Comparison of ENCODE assay signal across 11 cellular contexts in the genomic region with DNA sequence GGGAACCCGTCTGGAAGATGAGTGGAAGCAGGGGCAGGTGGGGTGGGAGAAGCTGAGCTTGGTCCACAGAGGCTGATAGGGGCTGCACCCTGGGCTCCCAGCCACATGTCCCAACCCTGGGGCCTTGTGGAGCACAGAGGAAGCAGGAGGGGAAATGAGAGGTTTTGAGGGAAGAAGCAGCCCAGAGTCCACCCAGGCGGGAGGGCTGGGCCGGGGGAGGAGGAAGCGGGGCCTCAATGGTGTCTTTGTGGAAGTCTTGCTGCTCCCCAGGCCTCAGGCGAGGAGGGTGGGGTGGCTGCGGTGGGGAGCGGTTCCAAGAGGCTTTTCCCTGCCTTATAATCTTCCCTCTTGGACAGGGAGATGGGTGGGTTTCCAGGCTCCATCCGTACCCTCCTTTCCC. TPM values are rescaled to one million over a fixed set of nuclear protein-coding genes. Genes with fewer than 3 reads are reported as not detected.
DNase-seq lines count a peak whose midpoint lies in the region; ATAC-seq, FAIRE-seq and TF ChIP-seq lines count a peak whose summit lies in the region.
"Not testable (repeated sequence)": the region's sequence is repeated elsewhere in the genome, so short reads cannot be mapped to it uniquely, and the experiment has no call there.
"Had no signal": no experiment of that assay in that cellular context is flagged by ENCODE, and none has a peak within 500 bp of the region (broad histone marks: within the 10 kb centered on the region; RNA-seq: fewer than 3 reads in every experiment).

No MANE protein-coding gene starts in this region.

- H4K20me1 ChIP-seq in GM12878 (ENCODE audit: control insufficient read depth, insufficient read depth): not testable (repeated sequence)

- POLR2A ChIA-PET in GM12878 (lab: Charles Lee): interaction anchor here (0.8 kb wide), 1 partner anchor 357 kb away, joined by 3 read pairs; no protein-coding TSS in a partner anchor

- H3K4me1 ChIP-seq in Peyer's patch (peaks cover 0 to 37% (median 6%) of the 10 kb centered on the region in 4 donors), GM12878 (ENCODE audit: control insufficient read depth, insufficient read depth, low read length) (peaks cover 34% of the 10 kb centered on the region), foreskin keratinocyte (peaks cover 31% of the 10 kb centered on the region), neuronal stem cell (ENCODE audit: control insufficient read depth in 2 of 2, insufficient read depth in 1 of 2, low read depth in 1 of 2, low read length in 2 of 2) (peaks cover 8 to 15% of the 10 kb centered on the region in 2 donors), stomach (peaks cover 30 to 85% (median 56%) of the 10 kb centered on the region in 4 donors)

- not testable (repeated sequence) for TF ChIP-seq CTCF in HFFc6 (IDR thresholded peaks at IDR 0.05); Peyer's patch (IDR thresholded peaks at IDR 0.05); GM12878 (IDR thresholded peaks at IDR 0.05 in 2 of 3, conservative IDR thresholded peaks at IDR 0.05 in 1 of 3; ENCODE audit: control insufficient read depth in 2 of 3, extremely low read depth in 1 of 3, insufficient read depth in 1 of 3, low read depth in 3 of 3, low read length in 3 of 3); foreskin keratinocyte (conservative IDR thresholded peaks at IDR 0.05); stomach (IDR thresholded peaks at IDR 0.05)

- H3K23ac ChIP-seq in neuronal stem cell (ENCODE audit: low read depth, low read length, poor library complexity): not testable (repeated sequence)

- not testable (repeated sequence) for H2BK15ac ChIP-seq in neuronal stem cell (ENCODE audit: low read length)

- H3K27me3 Mint-ChIP-seq in HFFc6 (ENCODE audit: insufficient read depth): not testable (repeated sequence)

- H2AFZ ChIP-seq in GM12878 (ENCODE audit: control insufficient read depth, low read depth, low read length); neuronal stem cell (ENCODE audit: low read length): not testable (repeated sequence)

- not testable (repeated sequence) for H3K9me3 Mint-ChIP-seq in HFFc6

- not testable (repeated sequence) for H3K14ac ChIP-seq in neuronal stem cell (ENCODE audit: low read length)

- not testable (repeated sequence) for ATAC-seq in GM12878, foreskin keratinocyte
- ATAC-seq in left lobe of liver: peak; percentile 38

- SMC1A ChIA-PET in GM12878 (lab: Charles Lee; ENCODE audit: uncharacterized antibody, unreplicated experiment): not testable (repeated sequence)

- 34% methylated on average over 6 of the region's 8 CpGs for WGBS in GM12878 (ENCODE audit: insufficient coverage, insufficient replicate concordance, low lambda C conversion rate, missing lambda C conversion rate)
- no CpG with 5 or more reads among the region's 8 CpGs for WGBS in neuronal stem cell (ENCODE audit: extremely low coverage in 2 of 2, insufficient read length in 2 of 2, insufficient replicate concordance in 1 of 2), 2 donors
- WGBS in stomach, 5 donors: 63 to 74% (median 68%) methylated on average over 7 to 8 of the region's 8 CpGs

- BruUV-seq in GM12878 (replicated peaks; lab: Mats Ljungman, UMichigan): not testable (repeated sequence)

- intact Hi-C loops in GM12878 (cut with micrococcal nuclease; ENCODE audit: unreplicated experiment); stomach (cut with DNase I; ENCODE audit: low total_unique reads): not testable (repeated sequence)

- RAD21 ChIA-PET in GM12878 (lab: Charles Lee; ENCODE audit: unreplicated experiment): interaction anchor here (0.6 kb wide), 1 partner anchor 67 kb away, joined by 4 read pairs; no protein-coding TSS in a partner anchor

- TF ChIP-seq POLR2A in Peyer's patch (IDR thresholded peaks at IDR 0.05); GM12878 (IDR thresholded peaks at IDR 0.05; ENCODE audit: low read depth, low read length); stomach (IDR thresholded peaks at IDR 0.05): not testable (repeated sequence)

- H2BK120ac ChIP-seq in neuronal stem cell (ENCODE audit: low read depth, low read length): not testable (repeated sequence)

- not testable (repeated sequence) for H3K79me2 ChIP-seq in GM12878 (ENCODE audit: control insufficient read depth, insufficient read depth, low read length)

- not testable (repeated sequence) for H3K4me3 ChIP-seq in Peyer's patch; GM12878; neuronal stem cell (ENCODE audit: low read length in 2 of 2); stomach

- not testable (repeated sequence) for TF ChIP-seq RAD21 in GM12878 (IDR thresholded peaks at IDR 0.05; ENCODE audit: insufficient read depth, low read depth, low read length)

- H3K27ac Mint-ChIP-seq in HFFc6: peak overlapping the region; percentile 67; the same call in 1 of the 2 replicates

- not testable (repeated sequence) for H4K91ac ChIP-seq in neuronal stem cell (ENCODE audit: low read depth, low read length, poor library complexity)

- H3K18ac ChIP-seq in neuronal stem cell (ENCODE audit: low read length): not testable (repeated sequence)

- not testable (repeated sequence) for TF ChIP-seq EP300 in GM12878 (IDR thresholded peaks at IDR 0.05; ENCODE audit: borderline replicate concordance in 1 of 2, control insufficient read depth in 1 of 2, low read depth in 2 of 2, low read length in 2 of 2); stomach (IDR thresholded peaks at IDR 0.05)

- not testable (repeated sequence) for FAIRE-seq in GM12878 (lab: Jason Lieb, UNC)

- peak overlapping the region; percentile 43 for H4K8ac ChIP-seq in neuronal stem cell (ENCODE audit: low read depth, low read length)

- in situ Hi-C loops in GM12878 (cut with MboI): not testable (repeated sequence)

- not testable (repeated sequence) for H3K4ac ChIP-seq in neuronal stem cell (ENCODE audit: low read length)

- H3K27me3 ChIP-seq in Peyer's patch; GM12878 (replicated peaks in 1 of 2; ENCODE audit: control insufficient read depth in 2 of 2, insufficient read depth in 2 of 2, low read length in 1 of 2); foreskin keratinocyte; stomach: not testable (repeated sequence)
- H3K27me3 ChIP-seq in neuronal stem cell (ENCODE audit: control insufficient read depth in 3 of 3, insufficient read depth in 3 of 3, low read depth in 1 of 3, low read length in 3 of 3): peaks cover 0 to 18% (median 0%) of the 10 kb centered on the region in 3 experiments

- H2AK5ac ChIP-seq in neuronal stem cell (ENCODE audit: low read depth, low read length): not testable (repeated sequence)

- H3K79me1 ChIP-seq in neuronal stem cell (ENCODE audit: low read depth, low read length): not testable (repeated sequence)

- DNase-seq in HFFc6; Peyer's patch; GM12878 (ENCODE audit: low read depth, low spot score); foreskin keratinocyte; left lobe of liver (ENCODE audit: low spot score); neuronal stem cell (ENCODE audit: low spot score); stomach: not testable (repeated sequence)

- H3K36me3 ChIP-seq in Peyer's patch; GM12878 (ENCODE audit: control insufficient read depth in 2 of 2, insufficient read depth in 2 of 2, low read length in 1 of 2); neuronal stem cell (replicated peaks in 1 of 2; ENCODE audit: control insufficient read depth in 2 of 2, insufficient read depth in 2 of 2, low read length in 2 of 2); stomach: not testable (repeated sequence)

- H2BK5ac ChIP-seq in neuronal stem cell (ENCODE audit: low read length): not testable (repeated sequence)

- peak overlapping the region in 3 of 4 donors; percentile 25 to 80 (median 34) for H3K27ac ChIP-seq in Peyer's patch
- H3K27ac ChIP-seq in GM12878 (ENCODE audit: control insufficient read depth, insufficient read depth); neuronal stem cell (replicated peaks; ENCODE audit: low read length): not testable (repeated sequence)
- H3K27ac ChIP-seq in foreskin keratinocyte: peak overlapping the region; percentile 78
- H3K27ac ChIP-seq in stomach: peak overlapping the region in 4 of 5 donors; percentile 68 to 94 (median 82)

- peaks cover 71% of the 10 kb centered on the region for H3K4me1 Mint-ChIP-seq in HFFc6 (ENCODE audit: low read depth)

- H3K4me3 Mint-ChIP-seq in HFFc6: not testable (repeated sequence)

- H3K9me3 ChIP-seq in Peyer's patch; GM12878 (replicated peaks; ENCODE audit: control insufficient read depth, insufficient read depth, low read length); neuronal stem cell (replicated peaks in 1 of 2; ENCODE audit: control insufficient read depth in 2 of 2, insufficient read depth in 1 of 2, low read depth in 1 of 2, low read length in 2 of 2); stomach: not testable (repeated sequence)

- CTCF ChIA-PET in GM12878 (lab: Yijun Ruan, JAX): not testable (repeated sequence)

- H3K9ac ChIP-seq in GM12878 (ENCODE audit: control insufficient read depth, insufficient read depth, low read length); neuronal stem cell (ENCODE audit: low read depth, low read length, poor library complexity): not testable (repeated sequence)

- H2BK12ac ChIP-seq in neuronal stem cell (ENCODE audit: low read length): not testable (repeated sequence)

- H3K36me3 Mint-ChIP-seq in HFFc6 (ENCODE audit: low read depth): peaks cover 11% of the 10 kb centered on the region

- H3K4me2 ChIP-seq in GM12878 (ENCODE audit: control insufficient read depth, insufficient read depth); neuronal stem cell (ENCODE audit: insufficient read depth, low read length, poor library complexity, severe bottlenecking): not testable (repeated sequence)

RNA-seq across cellular contexts. Expression of a gene that starts 13.1 kb away (rescaled TPM):
- 100 to 1,000 TPM in 1 of 6 experiments, 10 to 100 TPM in 5; 81.2 to 111 (median 95.7) TPM for total RNA-seq in HFFc6 (2021; fragmentation: NEBNext Ultra II Directional; extraction: Animal tissue kit (Norgen Biotek cat#: 25700))
- total RNA-seq in Peyer's patch (10 to 100 TPM in 1 of 4 donors, 1 to 10 TPM in 3; 2.8 to 15.7 (median 6.3) TPM), GM12878 (2014; rRNA removed) (1.9 and 2.2 TPM in 2 replicates), GM12878 (2014; rRNA removed; fragmentation: Illumina TruSeq; extraction: Trizol) (0.74 and 0.81 TPM in 2 replicates), GM12878 (2021) (2.0 and 2.2 TPM in 2 replicates), foreskin keratinocyte (6.0 and 13.3 TPM in 2 replicates), left lobe of liver (0.23 TPM), stomach (10 to 100 TPM; 15.1 to 44.6 (median 28.1) TPM)
- total RNA-seq in GM12878 (2013; cell fraction: nucleolus; rRNA removed): 2.2 and 2.5 TPM in 2 replicates
- polyA plus RNA-seq in GM12878 (2011; ENCODE audit: low read depth): 0.13 TPM
- polyA plus RNA-seq in GM12878 (2011; rRNA removed) (0.06 and 0.15 TPM in 2 replicates), GM12878 (2014; fragmentation: Illumina TruSeq; extraction: Trizol) (0.10 and 0.25 TPM in 2 replicates), GM12878 (2014; fragmentation: Nextera tagmentation; extraction: Ambion mirVana) (under 1 TPM; 0.02 to 0.03 TPM), GM12878 (2014; rRNA removed) (0.96 and 1.3 TPM in 2 replicates), GM12878 (2016; fragmentation: Nextera tagmentation; extraction: Ambion mirVana) (under 1 TPM; 0.72 to 0.95 TPM), foreskin keratinocyte (2.7 and 5.1 TPM in 2 replicates), stomach (10 to 100 TPM in 1 of 3 donors, 1 to 10 TPM in 2; 1.8 to 15.5 (median 3.1) TPM)
- polyA plus RNA-seq in GM12878 (2011; cell fraction: cytosol; rRNA removed): 0.18 and 0.27 TPM in 2 replicates
- 1.2 and 1.3 TPM in 2 replicates for polyA plus RNA-seq in GM12878 (2011; cell fraction: nucleus; rRNA removed)
- polyA plus RNA-seq in GM12878 (2012): 0.46 and 0.49 TPM in 2 replicates
- 0.37 and 0.82 TPM in 2 replicates for polyA minus RNA-seq in GM12878 (2011; rRNA and poly(A)+ RNA removed)
- 0.67 and 0.73 TPM in 2 replicates for polyA minus RNA-seq in GM12878 (2011; cell fraction: cytosol; rRNA and poly(A)+ RNA removed)
- polyA minus RNA-seq in GM12878 (2011; cell fraction: nucleus; rRNA and poly(A)+ RNA removed): 0.73 and 1.2 TPM in 2 replicates
- 0.11 TPM for polyA plus RNA-seq in neuronal stem cell (2013, experiment 1 of 2)
- polyA plus RNA-seq in neuronal stem cell (2013, experiment 2 of 2): 0.10 TPM
- total RNA-seq: CD8-positive, alpha-beta T cell; endothelial cell of umbilical vein; natural killer cell treated with Interleukin-12 subunit alpha and Interleukin-12 subunit beta and Interleukin-15 and Interleukin-18, amount 100 ng/mL, for 72 hours; T-helper 1 cell treated with Interleukin-12 subunit alpha and Interleukin-12 subunit beta and Interleukin-4 antibody, amounts not matched to agents 30 ng/mL and 1 ng/mL, for 36 hours had no signal
- polyA plus RNA-seq: endothelial cell of umbilical vein had no signal

RNA-seq across cellular contexts. Expression of a gene that starts 51.8 kb away (rescaled TPM):
- total RNA-seq in HFFc6 (2021; fragmentation: NEBNext Ultra II Directional; extraction: Animal tissue kit (Norgen Biotek cat#: 25700)): 10 to 100 TPM; 23.3 to 28.1 (median 25.3) TPM
- 10 to 100 TPM; 35.5 to 53.7 (median 49.5) TPM for total RNA-seq in Peyer's patch
- total RNA-seq in GM12878 (2013; cell fraction: nucleolus; rRNA removed): 4.5 and 4.6 TPM in 2 replicates
- 0.45 and 0.76 TPM in 2 replicates for total RNA-seq in GM12878 (2014; rRNA removed)
- total RNA-seq in GM12878 (2014; rRNA removed; fragmentation: Illumina TruSeq; extraction: Trizol): 0.18 and 0.40 TPM in 2 replicates
- total RNA-seq in GM12878 (2021): 0.85 and 1.1 TPM in 2 replicates
- polyA plus RNA-seq in GM12878 (2011; ENCODE audit: low read depth): 0.25 TPM
- 1.1 and 1.9 TPM in 2 replicates for polyA plus RNA-seq in GM12878 (2011; rRNA removed)
- polyA plus RNA-seq in GM12878 (2011; cell fraction: cytosol; rRNA removed): 2.1 and 2.3 TPM in 2 replicates
- 4.0 and 5.1 TPM in 2 replicates for polyA plus RNA-seq in GM12878 (2011; cell fraction: nucleus; rRNA removed)
- 0.91 and 0.95 TPM in 2 replicates for polyA plus RNA-seq in GM12878 (2012)
- polyA plus RNA-seq in GM12878 (2014; fragmentation: Illumina TruSeq; extraction: Trizol): 0.40 and 0.59 TPM in 2 replicates
- under 1 TPM; 0.13 to 0.14 TPM for polyA plus RNA-seq in GM12878 (2014; fragmentation: Nextera tagmentation; extraction: Ambion mirVana)
- 0.71 and 0.83 TPM in 2 replicates for polyA plus RNA-seq in GM12878 (2014; rRNA removed)
- under 1 TPM; 0.51 to 0.78 TPM for polyA plus RNA-seq in GM12878 (2016; fragmentation: Nextera tagmentation; extraction: Ambion mirVana)
- polyA minus RNA-seq in GM12878 (2011; rRNA and poly(A)+ RNA removed): 3.7 and 6.0 TPM in 2 replicates
- 1.6 TPM in 2 replicates for polyA minus RNA-seq in GM12878 (2011; cell fraction: cytosol; rRNA and poly(A)+ RNA removed)
- polyA minus RNA-seq in GM12878 (2011; cell fraction: nucleus; rRNA and poly(A)+ RNA removed): 2.7 and 4.2 TPM in 2 replicates
- total RNA-seq in foreskin keratinocyte: 26.7 and 28.9 TPM in 2 replicates
- polyA plus RNA-seq in foreskin keratinocyte: 26.2 and 28.3 TPM in 2 replicates
- total RNA-seq in left lobe of liver: 12.7 TPM
- 9.8 TPM for polyA plus RNA-seq in neuronal stem cell (2013, experiment 1 of 2)
- polyA plus RNA-seq in neuronal stem cell (2013, experiment 2 of 2): 10.7 TPM
- total RNA-seq in stomach: 10 to 100 TPM; 12.5 to 36.8 (median 23.9) TPM
- 10 to 100 TPM; 11.0 to 15.6 (median 11.6) TPM for polyA plus RNA-seq in stomach

RNA-seq across cellular contexts. Expression of a gene that starts 59.5 kb away (rescaled TPM):
- total RNA-seq in HFFc6 (2021; fragmentation: NEBNext Ultra II Directional; extraction: Animal tissue kit (Norgen Biotek cat#: 25700)): 10 to 100 TPM; 55.1 to 62.9 (median 58.7) TPM
- total RNA-seq in Peyer's patch: 100 to 1,000 TPM in 3 of 4 donors, 10 to 100 TPM in 1; 96.8 to 133 (median 124) TPM
- total RNA-seq in GM12878 (2013; cell fraction: nucleolus; rRNA removed): 50.0 and 72.4 TPM in 2 replicates
- total RNA-seq in GM12878 (2014; rRNA removed): 123 and 124 TPM in 2 replicates
- total RNA-seq in GM12878 (2014; rRNA removed; fragmentation: Illumina TruSeq; extraction: Trizol): 47.4 and 53.0 TPM in 2 replicates
- total RNA-seq in GM12878 (2021): 88.3 and 96.2 TPM in 2 replicates
- polyA plus RNA-seq in GM12878 (2011; ENCODE audit: low read depth): 29.3 TPM
- polyA plus RNA-seq in GM12878 (2011; rRNA removed): 66.6 and 74.2 TPM in 2 replicates
- 102 and 121 TPM in 2 replicates for polyA plus RNA-seq in GM12878 (2011; cell fraction: cytosol; rRNA removed)
- polyA plus RNA-seq in GM12878 (2011; cell fraction: nucleus; rRNA removed): 71.5 and 89.8 TPM in 2 replicates
- 62.8 and 64.4 TPM in 2 replicates for polyA plus RNA-seq in GM12878 (2012)
- polyA plus RNA-seq in GM12878 (2014; fragmentation: Illumina TruSeq; extraction: Trizol): 35.1 and 36.9 TPM in 2 replicates
- polyA plus RNA-seq in GM12878 (2014; fragmentation: Nextera tagmentation; extraction: Ambion mirVana): 10 to 100 TPM; 13.3 to 34.9 TPM
- polyA plus RNA-seq in GM12878 (2014; rRNA removed): 115 and 123 TPM in 2 replicates
- polyA plus RNA-seq in GM12878 (2016; fragmentation: Nextera tagmentation; extraction: Ambion mirVana): 100 to 1,000 TPM; 204 to 208 TPM
- 16.2 and 18.3 TPM in 2 replicates for polyA minus RNA-seq in GM12878 (2011; rRNA and poly(A)+ RNA removed)
- polyA minus RNA-seq in GM12878 (2011; cell fraction: cytosol; rRNA and poly(A)+ RNA removed): 21.6 and 28.9 TPM in 2 replicates
- polyA minus RNA-seq in GM12878 (2011; cell fraction: nucleus; rRNA and poly(A)+ RNA removed): 30.7 and 54.2 TPM in 2 replicates
- total RNA-seq in foreskin keratinocyte: 91.3 and 101 TPM in 2 replicates
- 105 and 115 TPM in 2 replicates for polyA plus RNA-seq in foreskin keratinocyte
- total RNA-seq in left lobe of liver: 42.0 TPM
- 51.8 TPM for polyA plus RNA-seq in neuronal stem cell (2013, experiment 1 of 2)
- 51.5 TPM for polyA plus RNA-seq in neuronal stem cell (2013, experiment 2 of 2)
- 100 to 1,000 TPM in 2 of 5 donors, 10 to 100 TPM in 2, 1 to 10 TPM in 1; 3.5 to 137 (median 39.8) TPM for total RNA-seq in stomach
- 10 to 100 TPM; 67.4 to 98.7 (median 80.7) TPM for polyA plus RNA-seq in stomach
